9 cellular contexts compared by ENCODE assay signal in the genomic region with DNA sequence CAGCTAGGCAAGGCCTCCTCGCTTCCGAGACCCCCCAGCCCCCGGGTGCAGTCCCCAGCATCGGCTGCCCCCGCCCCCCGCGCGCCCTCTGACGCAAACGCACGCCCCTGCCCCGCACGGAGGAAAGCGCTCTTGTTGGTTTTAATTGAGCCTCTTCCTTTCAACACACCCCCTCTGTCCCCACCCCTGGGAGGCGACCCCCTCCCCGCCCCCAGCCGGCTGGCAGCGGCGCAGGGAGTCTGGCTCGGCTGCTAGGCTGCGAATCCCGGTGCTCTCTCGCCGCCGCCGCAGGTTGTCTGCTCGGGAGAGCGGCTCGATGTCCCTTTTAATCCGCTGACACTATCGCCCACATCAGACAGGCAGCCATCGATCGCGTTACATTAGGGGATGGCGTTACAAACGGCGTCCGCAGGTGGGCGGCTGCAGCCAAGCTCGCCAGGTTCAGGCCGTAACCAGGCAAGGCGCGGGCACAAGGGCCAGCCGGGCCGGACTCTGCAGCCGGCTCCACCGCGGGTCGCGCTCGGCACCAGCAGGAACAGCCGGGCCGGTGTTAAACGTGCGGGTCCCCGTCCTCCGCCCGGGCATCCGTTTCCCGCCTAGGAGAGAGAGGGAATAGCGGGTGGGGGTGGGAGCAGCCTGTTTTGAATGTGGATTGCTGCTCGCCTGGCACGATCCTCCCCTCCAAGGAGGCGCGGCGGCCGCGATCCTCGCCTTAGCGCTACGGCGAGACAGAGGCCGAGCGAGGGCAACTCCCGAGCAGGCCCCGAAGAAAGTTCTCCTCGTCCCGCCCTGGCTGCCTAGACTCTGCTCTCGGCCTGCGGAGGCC. TPM values are rescaled to one million over a fixed set of nuclear protein-coding genes. Genes with fewer than 3 reads are reported as not detected.
DNase-seq lines count a peak whose midpoint lies in the region; ATAC-seq, FAIRE-seq and TF ChIP-seq lines count a peak whose summit lies in the region.
"Had no signal": no experiment of that assay in that cellular context is flagged by ENCODE, and none has a peak within 500 bp of the region (broad histone marks: within the 10 kb centered on the region; RNA-seq: fewer than 3 reads in every experiment).

No MANE protein-coding gene starts in this region.

- no peaks in the 10 kb centered on the region for H3K9me3 ChIP-seq in esophagus muscularis mucosa

- TF ChIP-seq POLR2A in esophagus muscularis mucosa (IDR thresholded peaks at IDR 0.05; ENCODE audit: low read depth): no peak
- TF ChIP-seq POLR2A in GM12891 (IDR thresholded peaks at IDR 0.05; ENCODE audit: low read depth, low read length): no peak

- WGBS in esophagus muscularis mucosa: 0% methylated on average over 5 of the region's 80 CpGs

- H3K4me3 ChIP-seq in esophagus muscularis mucosa: peak overlapping the region; percentile 71 to 87 (median 76)

- H3K4me1 Mint-ChIP-seq in activated CD4-positive, alpha-beta T cell treated with anti-CD3 and anti-CD28 coated beads, Interleukin-2, amount 10 ng/mL, durations not matched to agents 24 days and 14 days: peaks cover 11% of the 10 kb centered on the region
- H3K4me1 Mint-ChIP-seq in T-cell (peaks cover 20 to 26% (median 25%) of the 10 kb centered on the region in 3 donors), nephron progenitor cell (peaks cover 47% of the 10 kb centered on the region)

- CTCF ChIA-PET in T-cell (lab: Charles Lee): interaction anchor here in 1 of 2 donors (1.1 kb wide), 1 partner anchor 220 kb away, joined by 3 read pairs; no protein-coding TSS in a partner anchor

- intact Hi-C loops in activated CD4-positive, alpha-beta T cell treated with anti-CD3 and anti-CD28 coated beads, Interleukin-2, amount 10 ng/mL, durations not matched to agents 24 days and 14 days (cut with micrococcal nuclease): loop anchor here (2.0 to 5.0 kb wide), 3 partner anchors 27 to 1273 kb away; no protein-coding TSS in a partner anchor
- intact Hi-C loops in esophagus muscularis mucosa (cut with DNase I): loop anchor here (5.0 to 10.0 kb wide), 2 partner anchors 218 to 335 kb away; no protein-coding TSS in a partner anchor

- peak overlapping the region; percentile 77 to 95 (median 91) for H3K27ac ChIP-seq in esophagus muscularis mucosa (replicated peaks in 1 of 4)

- H3K4me3 Mint-ChIP-seq in activated CD4-positive, alpha-beta T cell treated with anti-CD3 and anti-CD28 coated beads, Interleukin-2, amount 10 ng/mL, durations not matched to agents 24 days and 14 days: peak overlapping the region; percentile 79
- H3K4me3 Mint-ChIP-seq in T-cell (peak overlapping the region in 2 of 3 donors; percentile 69 to 76), nephron progenitor cell (no peak overlapping the region)
- H3K4me3 Mint-ChIP-seq: brain had no signal

- ATAC-seq in T-cell (replicated peaks in 1 of 4) (peak in 2 of 4 experiments; percentile 16 to 19), GM21576 (IDR thresholded peaks at IDR 0.05; ENCODE audit: unreplicated experiment) (no peak), GM19395 (IDR thresholded peaks at IDR 0.05; ENCODE audit: unreplicated experiment) (no peak)

- H3K27ac Mint-ChIP-seq in activated CD4-positive, alpha-beta T cell treated with anti-CD3 and anti-CD28 coated beads, Interleukin-2, amount 10 ng/mL, durations not matched to agents 24 days and 14 days: peak overlapping the region; percentile 37
- no peak overlapping the region for H3K27ac Mint-ChIP-seq in T-cell
- peak overlapping the region; percentile 69 for H3K27ac Mint-ChIP-seq in nephron progenitor cell

- peaks cover 36 to 67% (median 54%) of the 10 kb centered on the region in 4 donors for H3K4me1 ChIP-seq in esophagus muscularis mucosa

- no peak for FAIRE-seq in GM12891 (lab: Jason Lieb, UNC)

- peak; percentile 68 for DNase-seq in activated CD4-positive, alpha-beta T cell treated with anti-CD3 and anti-CD28 coated beads, Interleukin-2, amount 10 ng/mL, durations not matched to agents 24 days and 14 days
- DNase-seq in activated CD4-positive, alpha-beta T cell treated with anti-CD3 and anti-CD28 coated beads, Interleukin-2, amount 50 U/mL, for 1 hour: no peak
- no peak for DNase-seq in T-cell
- no peak for DNase-seq in esophagus muscularis mucosa (ENCODE audit: extremely low spot score)
- DNase-seq in nephron progenitor cell: peak; percentile 64
- DNase-seq in GM12891 (ENCODE audit: insufficient read length, low spot score): no peak

- H3K9me3 Mint-ChIP-seq in activated CD4-positive, alpha-beta T cell treated with anti-CD3 and anti-CD28 coated beads, Interleukin-2, amount 10 ng/mL, durations not matched to agents 24 days and 14 days: no peaks in the 10 kb centered on the region
- H3K9me3 Mint-ChIP-seq in T-cell (no peaks in the 10 kb centered on the region), nephron progenitor cell (no peaks in the 10 kb centered on the region)

- H3K36me3 ChIP-seq in esophagus muscularis mucosa: no peaks in the 10 kb centered on the region

- peaks cover 48% of the 10 kb centered on the region for H3K27me3 Mint-ChIP-seq in activated CD4-positive, alpha-beta T cell treated with anti-CD3 and anti-CD28 coated beads, Interleukin-2, amount 10 ng/mL, durations not matched to agents 24 days and 14 days
- H3K27me3 Mint-ChIP-seq in T-cell: peaks cover 48 to 52% of the 10 kb centered on the region in 2 donors
- H3K27me3 Mint-ChIP-seq in nephron progenitor cell (ENCODE audit: low read depth, poor library complexity): peaks cover 21% of the 10 kb centered on the region

- no peak for TF ChIP-seq CTCF in esophagus muscularis mucosa (IDR thresholded peaks at IDR 0.05)
- TF ChIP-seq CTCF in nephron progenitor cell (IDR thresholded peaks at IDR 0.05): no peak

- TF ChIP-seq EP300 in esophagus muscularis mucosa (IDR thresholded peaks at IDR 0.05): no peak

- H3K27me3 ChIP-seq in esophagus muscularis mucosa: peaks cover 4 to 21% (median 7%) of the 10 kb centered on the region in 4 donors

- no peaks in the 10 kb centered on the region for H3K36me3 Mint-ChIP-seq in activated CD4-positive, alpha-beta T cell treated with anti-CD3 and anti-CD28 coated beads, Interleukin-2, amount 10 ng/mL, durations not matched to agents 24 days and 14 days (ENCODE audit: low read depth)
- H3K36me3 Mint-ChIP-seq in T-cell (no peaks in the 10 kb centered on the region), nephron progenitor cell (ENCODE audit: low read depth) (no peaks in the 10 kb centered on the region)

- POLR2A ChIA-PET in T-cell (lab: Charles Lee): interaction anchor here in 1 of 2 donors (0.5 kb wide), 1 partner anchor 33 kb away, joined by 8 read pairs; no protein-coding TSS in a partner anchor

TF ChIP-seq in GM12891, 5 proteins besides CTCF, POLR2A, EP300 and RAD21:
- no peak for TF ChIP-seq POU2F2 (IDR thresholded peaks at IDR 0.05; ENCODE audit: low read depth, low read length)
- TF ChIP-seq SPI1 (IDR thresholded peaks at IDR 0.05; ENCODE audit: low read depth, low read length): no peak
- TF ChIP-seq TAF1 (IDR thresholded peaks at IDR 0.05; ENCODE audit: low read depth, low read length): no peak
- no peak for TF ChIP-seq POLR2AphosphoS5 (IDR thresholded peaks at IDR 0.05; ENCODE audit: low read depth, low read length)
- TF ChIP-seq PAX5 (IDR thresholded peaks at IDR 0.05; ENCODE audit: insufficient read depth, low read length, severe bottlenecking): no peak
TF ChIP-seq in GM12891: peak in this region for 0.

RNA-seq across cellular contexts. Expression of a gene that starts 1.2 kb away (rescaled TPM):
- total RNA-seq in activated CD4-positive, alpha-beta T cell treated with anti-CD3 and anti-CD28 coated beads, Interleukin-2, amount 10 ng/mL, durations not matched to agents 24 days and 14 days: not detected in 2 replicates
- not detected for total RNA-seq in T-cell
- total RNA-seq in esophagus muscularis mucosa: 10 to 100 TPM in 1 of 4 donors, 1 to 10 TPM in 3; 8.6 to 22.8 (median 9.5) TPM
- polyA plus RNA-seq in GM12891 (2012; ENCODE audit: low read depth, missing spikeins): 0.49 TPM

RNA-seq across cellular contexts. Expression of a gene that starts 3.2 kb away (rescaled TPM):
- not detected in 2 replicates for total RNA-seq in activated CD4-positive, alpha-beta T cell treated with anti-CD3 and anti-CD28 coated beads, Interleukin-2, amount 10 ng/mL, durations not matched to agents 24 days and 14 days
- total RNA-seq in T-cell: under 1 TPM in 3 of 5 donors, not detected in 2; 0.25 to 0.67 (median 0.33) TPM
- total RNA-seq in esophagus muscularis mucosa: 10 to 100 TPM; 17.4 to 43.8 (median 40.6) TPM
- not detected for polyA plus RNA-seq in GM12891 (2012; ENCODE audit: low read depth, missing spikeins)

Comparison
In these comparisons a context has a peak if more than half of its experiments do, and no peak if none do; other contexts are left out.
1. DNase-seq: peak in activated CD4-positive, alpha-beta T cell treated with anti-CD3 and anti-CD28 coated beads, Interleukin-2, amount 10 ng/mL, durations not matched to agents 24 days and 14 days (single experiment) and nephron progenitor cell (single experiment); none in activated CD4-positive, alpha-beta T cell treated with anti-CD3 and anti-CD28 coated beads, Interleukin-2, amount 50 U/mL, for 1 hour (single experiment), T-cell (0 of 34), esophagus muscularis mucosa (single experiment) and GM12891 (single experiment).
2. H3K27ac Mint-ChIP-seq: peak in activated CD4-positive, alpha-beta T cell treated with anti-CD3 and anti-CD28 coated beads, Interleukin-2, amount 10 ng/mL, durations not matched to agents 24 days and 14 days (single experiment) and nephron progenitor cell (single experiment); none in T-cell (0 of 2).
3. RNA of a gene that starts 3.2 kb away (total RNA-seq): 17.4 to 43.8 TPM in esophagus muscularis mucosa; 0.25 to 0.67 TPM in T-cell and not detected in activated CD4-positive, alpha-beta T cell treated with anti-CD3 and anti-CD28 coated beads, Interleukin-2, amount 10 ng/mL, durations not matched to agents 24 days and 14 days; every median in the first group is over 10 times any median in the second.